8 cellular contexts compared by ENCODE assay signal in genomic region chr6:145475794-145476396, GRCh38.
"Had no signal": no experiment of that assay in that cellular context is flagged by ENCODE, and none has a peak within 500 bp of the region (broad histone marks: within the 10 kb centered on the region; RNA-seq: fewer than 3 reads in every experiment).

No MANE protein-coding gene starts in this region.

- H3K9ac ChIP-seq: GM23248 had no signal

- H3K4me1 ChIP-seq: HAP-1 had no signal

- H3K36me3 ChIP-seq: HAP-1 had no signal

- DNase-seq: GM23248, GOT3, H7, HFFc6, KG1 had no signal

- H3K9me3 ChIP-seq: HAP-1 had no signal

- H2AFZ ChIP-seq: GM23248 had no signal

- H3K27ac ChIP-seq: GM23248, HL-60 had no signal

- H3K4me3 Mint-ChIP-seq: HFFc6, IgD-negative memory B cell had no signal

- H3K27me3 Mint-ChIP-seq: IgD-negative memory B cell had no signal

- H3K27ac Mint-ChIP-seq: HFFc6, IgD-negative memory B cell had no signal

- H3K4me3 ChIP-seq: GM23248, HAP-1 had no signal
